ENCODE assay signal across 25 cellular contexts in the genomic region with DNA sequence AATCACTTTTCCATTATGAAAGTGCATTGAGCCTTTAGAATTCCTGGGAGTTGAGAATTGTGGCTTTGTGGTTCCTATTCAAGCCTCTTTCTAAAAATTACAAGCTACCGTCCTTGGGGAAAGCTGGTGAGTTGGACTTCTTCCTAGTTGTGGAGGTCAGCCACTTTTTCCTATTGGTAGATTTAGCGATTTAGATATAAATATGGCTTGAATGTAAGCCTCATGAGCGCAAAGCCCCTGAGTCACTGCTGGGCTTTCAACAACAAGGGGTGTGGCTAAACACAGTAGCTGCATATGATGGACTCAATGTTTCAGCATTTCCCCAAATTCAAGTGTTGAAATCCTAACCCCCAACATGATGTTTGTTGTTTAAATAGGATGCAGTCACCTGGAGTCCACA.
DNase-seq lines count a peak whose midpoint lies in the region; ATAC-seq, FAIRE-seq and TF ChIP-seq lines count a peak whose summit lies in the region.
"Had no signal": no experiment of that assay in that cellular context is flagged by ENCODE, and none has a peak within 500 bp of the region (broad histone marks: within the 10 kb centered on the region; RNA-seq: fewer than 3 reads in every experiment).

No MANE protein-coding gene starts in this region.

- no peak for ATAC-seq in HG03135 (IDR thresholded peaks at IDR 0.05; ENCODE audit: unreplicated experiment)
- ATAC-seq: left colon; naive thymus-derived CD8-positive, alpha-beta T cell; pancreas; right cardiac atrium had no signal

- DNase-seq in Daoy (ENCODE audit: low read depth) (peak; percentile 61), M059J (ENCODE audit: low read depth) (peak; percentile 89), bronchial epithelial cell (ENCODE audit: low read depth) (peak; percentile 1), myocyte (ENCODE audit: low read depth) (peak; percentile 80), AG08395 (ENCODE audit: low spot score) (no peak), cerebellum (ENCODE audit: low spot score) (no peak), NCI-H446 treated with DMSO at 0.1 percent for 48 hours (lab: John Stamatoyannopoulos, UW) (no peak)
- DNase-seq: activated T-cell treated with anti-CD3 and anti-CD28 coated beads, Interleukin-2, amount 50 U/mL, for 24 hours; amniotic stem cell; C1 segment of cervical spinal cord; central memory CD4-positive, alpha-beta T cell; dorsolateral prefrontal cortex; head of caudate nucleus; left colon; naive thymus-derived CD8-positive, alpha-beta T cell; NCI-H187; pancreas; right cardiac atrium; Right ventricle myocardium superior; stimulated activated CD8-positive, alpha-beta memory T cell treated with anti-CD3 and anti-CD28 coated beads, Interleukin-4, amount 100 ng/mL, for 48 hours; SW 1271; upper lobe of left lung had no signal

- FAIRE-seq in bronchial epithelial cell (lab: Jason Lieb, UNC) = no peak
- FAIRE-seq: endothelial cell of umbilical vein, H1, pancreas had no signal

- no peaks in the 10 kb centered on the region for H3K36me3 ChIP-seq in bronchial epithelial cell (ENCODE audit: control insufficient read depth, insufficient read depth, low read length)
- H3K36me3 ChIP-seq: pancreas, upper lobe of left lung had no signal

- peaks cover 1% of the 10 kb centered on the region for H3K27me3 ChIP-seq in bronchial epithelial cell (ENCODE audit: control insufficient read depth, insufficient read depth, low read length)
- H3K27me3 ChIP-seq: pancreas, upper lobe of left lung had no signal

- no peak for TF ChIP-seq CTCF in bronchial epithelial cell (IDR thresholded peaks at IDR 0.05; ENCODE audit: insufficient read depth, low read length, severe bottlenecking)

- H3K4me3 ChIP-seq in bronchial epithelial cell (ENCODE audit: low read depth, low read length) = no peak overlapping the region
- H3K4me3 ChIP-seq: dorsolateral prefrontal cortex, pancreas, upper lobe of left lung had no signal

Comparison
In these comparisons a context has a peak if more than half of its experiments do, and no peak if none do; other contexts are left out.
1. DNase-seq: peak in Daoy (single experiment), M059J (single experiment), bronchial epithelial cell (single experiment) and myocyte (single experiment); none in AG08395 (single experiment), cerebellum (single experiment) and NCI-H446 treated with DMSO at 0.1 percent for 48 hours (single experiment).